In the genomic region with DNA sequence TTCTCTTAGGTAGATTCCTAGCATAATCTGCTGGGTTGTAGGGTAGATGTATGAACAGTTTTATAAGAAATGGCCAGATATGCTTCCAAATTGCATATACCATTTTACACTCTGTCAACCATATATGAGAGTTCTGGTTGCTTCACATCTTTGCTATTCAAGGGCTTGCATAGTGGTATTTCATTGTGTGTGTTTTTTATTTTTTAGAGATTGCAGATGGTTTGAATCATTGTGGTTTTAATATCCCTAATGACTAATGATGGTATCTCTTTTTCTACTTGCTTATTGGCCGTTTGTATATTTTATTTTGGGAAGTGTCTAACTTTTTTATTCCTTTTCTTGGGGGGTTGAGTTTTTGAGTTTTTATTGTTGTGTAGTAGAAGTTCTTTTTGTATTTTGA, we compare ENCODE assay signal across 18 cellular contexts. TPM values are rescaled to one million over a fixed set of nuclear protein-coding genes. Genes with fewer than 3 reads are reported as not detected.
A peak's percentile ranks its signal among the peaks of the same experiment; 100 is the strongest.
DNase-seq lines count a peak whose midpoint lies in the region; ATAC-seq and TF ChIP-seq lines count a peak whose summit lies in the region.
"Had no signal": no experiment of that assay in that cellular context is flagged by ENCODE, and none has a peak within 500 bp of the region (broad histone marks: within the 10 kb centered on the region; RNA-seq: fewer than 3 reads in every experiment).

No MANE protein-coding gene starts in this region.

- peak; percentile 56 for DNase-seq in GM04503 (ENCODE audit: low read depth)
- DNase-seq in SJSA1 (ENCODE audit: low read depth in 1 of 2, low spot score in 2 of 2): peak in 1 of 2 experiments; percentile 57
- DNase-seq in fibroblast of mammary gland (ENCODE audit: low read depth): peak; percentile 81
- DNase-seq in osteoblast (ENCODE audit: insufficient read length, low spot score, missing footprints): peak; percentile 77
- no peak for DNase-seq in NCI-H345 (lab: John Stamatoyannopoulos, UW)
- no peak for DNase-seq in stimulated activated effector memory CD8-positive, alpha-beta T cell treated with anti-CD3 and anti-CD28 coated beads, Interleukin-12 subunit alpha, Interleukin-12 subunit beta, amount 100 ng/mL, for 72 hours (ENCODE audit: low spot score in 2 of 2)
- no peak for DNase-seq in AML-193 (lab: John Stamatoyannopoulos, UW)
- no peak for DNase-seq in stimulated activated CD8-positive, alpha-beta memory T cell treated with anti-CD3 and anti-CD28 coated beads, Interleukin-4, amount 100 ng/mL, for 48 hours
- DNase-seq: activated naive CD8-positive, alpha-beta T cell treated with anti-CD3 and anti-CD28 coated beads, Interleukin-2, amount 10 ng/mL, durations not matched to agents 7 days and 5 days; mesendoderm; NCI-H1048; PC-9; T1000 had no signal

- H3K9me3 Mint-ChIP-seq in stimulated activated effector memory CD8-positive, alpha-beta T cell treated with anti-CD3 and anti-CD28 coated beads, Interleukin-12 subunit alpha, Interleukin-12 subunit beta, amount 100 ng/mL, for 72 hours: no peaks in the 10 kb centered on the region
- H3K9me3 Mint-ChIP-seq: activated naive CD8-positive, alpha-beta T cell treated with anti-CD3 and anti-CD28 coated beads, Interleukin-2, amount 10 ng/mL, durations not matched to agents 7 days and 5 days; neural crest cell; stimulated activated memory B cell treated with anti-CD40 and anti-IgM and Interleukin-4, amounts not matched to agents 10 μg/mL and 1 μg/mL and 100 μg/mL, for 72 hours had no signal

- no peak overlapping the region for H3K4me3 ChIP-seq in SJSA1
- H3K4me3 ChIP-seq in fibroblast of mammary gland (ENCODE audit: control insufficient read depth, low read depth, low read length): no peak overlapping the region
- no peak overlapping the region for H3K4me3 ChIP-seq in osteoblast (ENCODE audit: insufficient read depth, low read length)
- H3K4me3 ChIP-seq: cardiac muscle cell, esophagus muscularis mucosa, PC-9 had no signal

- H2AFZ ChIP-seq in osteoblast (ENCODE audit: low read length): no peak overlapping the region
- H2AFZ ChIP-seq: PC-9 had no signal

- no peak overlapping the region for H3K4me3 Mint-ChIP-seq in stimulated activated effector memory CD8-positive, alpha-beta T cell treated with anti-CD3 and anti-CD28 coated beads, Interleukin-12 subunit alpha, Interleukin-12 subunit beta, amount 100 ng/mL, for 72 hours
- H3K4me3 Mint-ChIP-seq: activated naive CD8-positive, alpha-beta T cell treated with anti-CD3 and anti-CD28 coated beads, Interleukin-2, amount 10 ng/mL, durations not matched to agents 7 days and 5 days; CD14-positive monocyte; neural crest cell; stimulated activated memory B cell treated with anti-CD40 and anti-IgM and Interleukin-4, amounts not matched to agents 10 μg/mL and 1 μg/mL and 100 μg/mL, for 72 hours had no signal

- no peaks in the 10 kb centered on the region for H4K20me1 ChIP-seq in osteoblast (ENCODE audit: insufficient read depth, low read length)

- peak overlapping the region; percentile 44 for H3K4me2 ChIP-seq in osteoblast (ENCODE audit: insufficient read depth, low read length)
- H3K4me2 ChIP-seq: PC-9 had no signal

- H3K36me3 ChIP-seq in SJSA1 (no peaks in the 10 kb centered on the region), osteoblast (ENCODE audit: insufficient read depth, low read length) (peaks cover 6% of the 10 kb centered on the region)

- H3K79me2 ChIP-seq in osteoblast (ENCODE audit: insufficient read depth, low read length): no peaks in the 10 kb centered on the region

- TF ChIP-seq CTCF in fibroblast of mammary gland (conservative IDR thresholded peaks at IDR 0.05; ENCODE audit: control insufficient read depth, insufficient read depth, low read depth, low read length) (no peak), osteoblast (IDR thresholded peaks at IDR 0.05; ENCODE audit: extremely low read depth, low read depth, low read length) (no peak)

- H3K9me3 ChIP-seq in SJSA1 (replicated peaks) (no peaks in the 10 kb centered on the region), osteoblast (ENCODE audit: low read depth, low read length) (no peaks in the 10 kb centered on the region)
- H3K9me3 ChIP-seq: esophagus muscularis mucosa had no signal

- peaks cover 21% of the 10 kb centered on the region for H3K4me1 ChIP-seq in SJSA1 (replicated peaks)
- H3K4me1 ChIP-seq in osteoblast (ENCODE audit: insufficient read depth, low read length): peaks cover 24% of the 10 kb centered on the region
- H3K4me1 ChIP-seq: esophagus muscularis mucosa had no signal

- no peak for ATAC-seq in stimulated activated effector memory CD8-positive, alpha-beta T cell treated with anti-CD3 and anti-CD28 coated beads, Interleukin-12 subunit alpha, Interleukin-12 subunit beta, amount 100 ng/mL, for 72 hours
- ATAC-seq: stimulated activated memory B cell treated with anti-CD40 and anti-IgM and Interleukin-4, amounts not matched to agents 10 μg/mL and 1 μg/mL and 100 μg/mL, for 72 hours had no signal

- H3K27me3 ChIP-seq in SJSA1 (replicated peaks) (no peaks in the 10 kb centered on the region), osteoblast (ENCODE audit: insufficient read depth, low read length) (no peaks in the 10 kb centered on the region)
- H3K27me3 ChIP-seq: cardiac muscle cell, esophagus muscularis mucosa had no signal

- H3K27ac ChIP-seq in SJSA1 (peak overlapping the region; percentile 64), osteoblast (ENCODE audit: low read depth, low read length) (peak overlapping the region; percentile 80)
- H3K27ac ChIP-seq: cardiac muscle cell, esophagus muscularis mucosa, PC-9 had no signal

- no peak overlapping the region for H3K27ac Mint-ChIP-seq in stimulated activated effector memory CD8-positive, alpha-beta T cell treated with anti-CD3 and anti-CD28 coated beads, Interleukin-12 subunit alpha, Interleukin-12 subunit beta, amount 100 ng/mL, for 72 hours
- H3K27ac Mint-ChIP-seq: activated naive CD8-positive, alpha-beta T cell treated with anti-CD3 and anti-CD28 coated beads, Interleukin-2, amount 10 ng/mL, durations not matched to agents 7 days and 5 days; CD14-positive monocyte; stimulated activated memory B cell treated with anti-CD40 and anti-IgM and Interleukin-4, amounts not matched to agents 10 μg/mL and 1 μg/mL and 100 μg/mL, for 72 hours had no signal

- peaks cover 29% of the 10 kb centered on the region for H3K36me3 Mint-ChIP-seq in stimulated activated effector memory CD8-positive, alpha-beta T cell treated with anti-CD3 and anti-CD28 coated beads, Interleukin-12 subunit alpha, Interleukin-12 subunit beta, amount 100 ng/mL, for 72 hours

- H3K4me1 Mint-ChIP-seq in stimulated activated effector memory CD8-positive, alpha-beta T cell treated with anti-CD3 and anti-CD28 coated beads, Interleukin-12 subunit alpha, Interleukin-12 subunit beta, amount 100 ng/mL, for 72 hours: no peaks in the 10 kb centered on the region
- H3K4me1 Mint-ChIP-seq: CD14-positive monocyte; neural crest cell; stimulated activated memory B cell treated with anti-CD40 and anti-IgM and Interleukin-4, amounts not matched to agents 10 μg/mL and 1 μg/mL and 100 μg/mL, for 72 hours had no signal

RNA-seq across cellular contexts. Expression of a gene that starts 26.9 kb away (rescaled TPM):
- total RNA-seq in SJSA1 (2014; rRNA removed; shearing (Covaris generic)): 5.0 and 5.5 TPM in 2 replicates
- total RNA-seq in osteoblast: 13.4 and 14.7 TPM in 2 replicates

RNA-seq across cellular contexts. Expression of a gene that starts 27.5 kb away (rescaled TPM):
- total RNA-seq in SJSA1 (2014; rRNA removed; shearing (Covaris generic)): 27.1 and 34.3 TPM in 2 replicates
- 44.5 and 51.9 TPM in 2 replicates for total RNA-seq in osteoblast

RNA-seq across cellular contexts. Expression of a gene that starts 31.7 kb away (rescaled TPM):
- total RNA-seq in SJSA1 (2014; rRNA removed; shearing (Covaris generic)): 0.92 and 1.8 TPM in 2 replicates
- total RNA-seq in osteoblast: 3.5 and 4.0 TPM in 2 replicates

RNA-seq across cellular contexts. Expression of a gene that starts 56.6 kb away (rescaled TPM):
- total RNA-seq in SJSA1 (2014; rRNA removed; shearing (Covaris generic)): 11.4 and 22.7 TPM in 2 replicates
- total RNA-seq in osteoblast: 45.6 and 52.7 TPM in 2 replicates

Comparison
In these comparisons a context has a peak if more than half of its experiments do, and no peak if none do; other contexts are left out.
1. DNase-seq: peak in GM04503 (single experiment), fibroblast of mammary gland (single experiment) and osteoblast (single experiment); none in NCI-H345 (single experiment), stimulated activated effector memory CD8-positive, alpha-beta T cell treated with anti-CD3 and anti-CD28 coated beads, Interleukin-12 subunit alpha, Interleukin-12 subunit beta, amount 100 ng/mL, for 72 hours (0 of 2), AML-193 (0 of 2) and stimulated activated CD8-positive, alpha-beta memory T cell treated with anti-CD3 and anti-CD28 coated beads, Interleukin-4, amount 100 ng/mL, for 48 hours (single experiment).